9 cellular contexts compared by ENCODE assay signal in the genomic region with DNA sequence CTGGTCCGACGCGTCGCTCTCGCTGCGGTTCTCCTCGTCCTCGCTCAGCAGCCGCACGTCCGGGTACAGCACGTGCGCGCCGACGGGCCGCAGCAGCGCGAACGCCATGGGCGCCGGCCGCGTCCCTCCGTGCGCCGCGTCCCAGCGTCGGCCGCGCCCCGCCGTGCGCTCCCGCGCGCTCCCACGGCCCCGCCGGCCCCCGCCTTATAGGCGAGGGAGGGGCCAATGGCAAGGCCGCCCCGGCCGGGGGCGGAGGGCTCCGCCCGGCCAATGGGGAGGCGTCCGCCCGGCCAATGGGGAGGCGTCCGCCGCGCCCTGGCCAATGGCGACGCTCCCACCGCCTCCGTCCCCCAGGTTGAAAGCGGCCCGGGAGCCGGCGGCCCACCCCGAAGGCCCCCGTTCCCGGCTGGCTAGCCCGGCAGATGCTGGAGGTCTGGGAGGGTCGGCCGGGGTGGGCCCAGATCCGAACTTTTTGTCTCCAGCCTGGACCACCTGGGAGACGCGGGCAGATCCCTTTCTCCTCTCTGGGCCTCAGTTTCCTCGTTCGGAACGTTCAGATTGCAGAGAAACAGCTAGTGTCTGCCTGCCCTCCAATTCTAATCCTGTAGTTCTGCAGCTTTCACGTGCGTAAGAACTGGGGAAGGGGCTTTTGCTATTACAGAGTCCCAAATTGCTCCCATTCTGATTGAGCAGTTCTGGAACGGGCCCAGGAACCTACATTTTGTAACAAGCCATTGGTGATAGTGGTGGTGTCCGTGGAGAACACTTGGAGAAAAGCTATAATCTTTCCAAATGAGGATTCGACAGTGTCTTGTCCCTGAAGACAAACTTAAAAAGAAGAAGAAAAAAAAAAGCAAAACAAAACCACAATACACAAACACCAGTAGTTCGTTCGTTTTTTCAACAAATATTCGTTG. TPM values are rescaled to one million over a fixed set of nuclear protein-coding genes. Genes with fewer than 3 reads are reported as not detected.
A peak's percentile ranks its signal among the peaks of the same experiment; 100 is the strongest.
DNase-seq lines count a peak whose midpoint lies in the region; ATAC-seq and TF ChIP-seq lines count a peak whose summit lies in the region.
"Had no signal": no experiment of that assay in that cellular context is flagged by ENCODE, and none has a peak within 500 bp of the region (broad histone marks: within the 10 kb centered on the region; RNA-seq: fewer than 3 reads in every experiment).

A gene with protein sequence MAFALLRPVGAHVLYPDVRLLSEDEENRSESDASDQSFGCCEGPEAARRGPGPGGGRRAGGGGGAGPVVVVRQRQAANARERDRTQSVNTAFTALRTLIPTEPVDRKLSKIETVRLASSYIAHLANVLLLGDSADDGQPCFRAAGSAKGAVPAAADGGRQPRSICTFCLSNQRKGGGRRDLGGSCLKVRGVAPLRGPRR (minus strand): TSS at position 180 of the 917 bp plus-strand sequence. CDS start 72 bp downstream, at position 108.

- H3K36me3 Mint-ChIP-seq in T-helper 2 cell treated with Interferon-gamma antibody and Interleukin-4, amounts not matched to agents 5 μg/mL and 100 μg/mL, for 36 hours (ENCODE audit: low read depth) = no peaks in the 10 kb centered on the region

- intact Hi-C loops in Right ventricle myocardium superior (cut with DNase I) (no loop called here), lower leg skin (cut with DNase I; ENCODE audit: low total_unique reads) (no loop called here)

- ATAC-seq in Right ventricle myocardium superior (ENCODE audit: poor library complexity) (peak; percentile 88), GM21423 (IDR thresholded peaks at IDR 0.05; ENCODE audit: unreplicated experiment) (no peak)

- H3K27ac Mint-ChIP-seq in T-helper 2 cell treated with Interferon-gamma antibody and Interleukin-4, amounts not matched to agents 5 μg/mL and 100 μg/mL, for 36 hours = no peak within 1 kb of the TSS

- no peak for TF ChIP-seq CTCF in lower leg skin (IDR thresholded peaks at IDR 0.05)

- peak; percentile 86 for DNase-seq in DMS 273 (lab: John Stamatoyannopoulos, UW; ENCODE audit: unreplicated experiment)
- DNase-seq in DMS 273 treated with DMSO at 0.1 percent for 48 hours (lab: John Stamatoyannopoulos, UW) = no peak
- DNase-seq in T-helper 2 cell treated with Interferon-gamma antibody and Interleukin-4, amounts not matched to agents 5 μg/mL and 100 μg/mL, for 36 hours (ENCODE audit: low spot score) = peak; percentile 9
- DNase-seq in Right ventricle myocardium superior = peak; percentile 75
- DNase-seq in stimulated activated CD4-positive, alpha-beta T cell treated with anti-CD3 and anti-CD28 coated beads, Interleukin-15, amount 100 ng/mL, for 24 hours = peak; percentile 44
- DNase-seq in HT-29 (ENCODE audit: low spot score) = no peak
- DNase-seq in lower leg skin (ENCODE audit: low spot score in 2 of 2) = no peak

- peaks cover 58% of the 10 kb centered on the region for H3K27me3 Mint-ChIP-seq in T-helper 2 cell treated with Interferon-gamma antibody and Interleukin-4, amounts not matched to agents 5 μg/mL and 100 μg/mL, for 36 hours (ENCODE audit: low read depth)

- no peaks in the 10 kb centered on the region for H3K9me3 Mint-ChIP-seq in T-helper 2 cell treated with Interferon-gamma antibody and Interleukin-4, amounts not matched to agents 5 μg/mL and 100 μg/mL, for 36 hours

- no peak within 1 kb of the TSS for H3K4me3 ChIP-seq in lower leg skin (ENCODE audit: low read depth, poor library complexity, severe bottlenecking)

- 13 to 39% methylated on average over 12 to 67 of the region's 84 CpGs for WGBS in lower leg skin, 2 donors

- no peak within 1 kb of the TSS for H3K4me3 Mint-ChIP-seq in T-helper 2 cell treated with Interferon-gamma antibody and Interleukin-4, amounts not matched to agents 5 μg/mL and 100 μg/mL, for 36 hours

- peaks cover 3% of the 10 kb centered on the region for H3K4me1 Mint-ChIP-seq in T-helper 2 cell treated with Interferon-gamma antibody and Interleukin-4, amounts not matched to agents 5 μg/mL and 100 μg/mL, for 36 hours (ENCODE audit: low read depth)

- TF ChIP-seq POLR2A in lower leg skin (IDR thresholded peaks at IDR 0.05) = no peak

RNA-seq across cellular contexts. Expression of the gene that starts here (rescaled TPM):
- total RNA-seq in Right ventricle myocardium superior (13.4 TPM), lower leg skin (under 1 TPM in 1 of 4 donors, not detected in 3; 0.71 TPM)
- not detected in 2 replicates for total RNA-seq in HT-29 (2014; rRNA removed; shearing (Covaris generic))
- total RNA-seq: HT1080 had no signal

Comparison
In these comparisons a context has a peak if more than half of its experiments do, and no peak if none do; other contexts are left out.
1. DNase-seq: peak in DMS 273 (single experiment), T-helper 2 cell treated with Interferon-gamma antibody and Interleukin-4, amounts not matched to agents 5 μg/mL and 100 μg/mL, for 36 hours (single experiment), Right ventricle myocardium superior (single experiment) and stimulated activated CD4-positive, alpha-beta T cell treated with anti-CD3 and anti-CD28 coated beads, Interleukin-15, amount 100 ng/mL, for 24 hours (single experiment); none in DMS 273 treated with DMSO at 0.1 percent for 48 hours (single experiment), HT-29 (single experiment) and lower leg skin (0 of 2).